Comparison of ENCODE assay signal across 8 cellular contexts in genomic region chr19:12956446-12957388, GRCh38. TPM values are rescaled to one million over a fixed set of nuclear protein-coding genes. Genes with fewer than 3 reads are reported as not detected.
A peak's percentile ranks its signal among the peaks of the same experiment; 100 is the strongest.
DNase-seq lines count a peak whose midpoint lies in the region; ATAC-seq, FAIRE-seq and TF ChIP-seq lines count a peak whose summit lies in the region.

TSS of gene GADD45GIP1 (minus strand) at chr19:12957223. CDS start at chr19:12957212, 11 bp downstream.

- peaks cover 5 to 13% of the 10 kb centered on the region in 2 donors for H3K36me3 ChIP-seq in kidney (ENCODE audit: control insufficient read depth in 1 of 2, insufficient read depth in 2 of 2, low read length in 2 of 2)

- H3K9ac ChIP-seq in kidney (ENCODE audit: low read length in 2 of 2) = peak within 1 kb of the TSS; percentile 77 to 89

- H3K4me3 ChIP-seq in kidney (ENCODE audit: low read length in 2 of 2) = peak within 1 kb of the TSS; percentile 77 to 93

- in situ Hi-C loops in G401 (cut with HindIII; ENCODE audit: low sequenced_read_pairs) = no loop called here

- intact Hi-C loops in kidney (cut with DNase I) = no loop called here

- H3K27ac ChIP-seq in kidney (ENCODE audit: low read depth in 2 of 2, low read length in 2 of 2) = peak within 1 kb of the TSS; percentile 43 to 84

- peak; percentile 83 for ATAC-seq in HG02678 (IDR thresholded peaks at IDR 0.05; ENCODE audit: unreplicated experiment)
- peak; percentile 96 for ATAC-seq in activated CD4-positive, CD25-positive, alpha-beta regulatory T cell treated with anti-CD3 and anti-CD28 coated beads, Interleukin-2, amount 50 U/mL, for 24 hours
- ATAC-seq in GM18858 (IDR thresholded peaks at IDR 0.05; ENCODE audit: unreplicated experiment) = no peak

- H3K4me1 ChIP-seq in kidney (ENCODE audit: control insufficient read depth in 1 of 2, insufficient read depth in 1 of 2, low read depth in 1 of 2, low read length in 2 of 2) = peaks cover 0 to 10% of the 10 kb centered on the region in 2 donors

- no peaks in the 10 kb centered on the region for H3K9me3 ChIP-seq in kidney (ENCODE audit: control insufficient read depth in 1 of 2, low read length in 2 of 2)

- DNase-seq in G401 (ENCODE audit: low spot score) (peak; percentile 80), NCI-H2227 (lab: John Stamatoyannopoulos, UW; ENCODE audit: unreplicated experiment) (peak; percentile 83), cerebellar cortex (ENCODE audit: low spot score) (peak; percentile 77), kidney (peak; percentile 93)
- DNase-seq in stimulated activated CD4-positive, alpha-beta T cell treated with anti-CD3 and anti-CD28 coated beads, Interleukin-15, amount 100 ng/mL, for 1 hour (ENCODE audit: low read depth in 1 of 2, low spot score in 1 of 2) = peak; percentile 68 to 83

- no peak for TF ChIP-seq CTCF in kidney (IDR thresholded peaks at IDR 0.05; ENCODE audit: borderline replicate concordance, extremely low read depth, insufficient read depth)

- FAIRE-seq in kidney (lab: Jason Lieb, UNC) = no peak

RNA-seq across cellular contexts. Expression of gene GADD45GIP1, which starts in this region (rescaled TPM):
- 79.7 and 124 TPM in 2 replicates for total RNA-seq in G401 (2014; rRNA removed; shearing (Covaris generic))
- total RNA-seq in kidney = 18.4 TPM
- polyA plus RNA-seq in kidney (ENCODE audit: insufficient read depth, low read depth, low replicate concordance) = 71.3 TPM
